In the genomic region with DNA sequence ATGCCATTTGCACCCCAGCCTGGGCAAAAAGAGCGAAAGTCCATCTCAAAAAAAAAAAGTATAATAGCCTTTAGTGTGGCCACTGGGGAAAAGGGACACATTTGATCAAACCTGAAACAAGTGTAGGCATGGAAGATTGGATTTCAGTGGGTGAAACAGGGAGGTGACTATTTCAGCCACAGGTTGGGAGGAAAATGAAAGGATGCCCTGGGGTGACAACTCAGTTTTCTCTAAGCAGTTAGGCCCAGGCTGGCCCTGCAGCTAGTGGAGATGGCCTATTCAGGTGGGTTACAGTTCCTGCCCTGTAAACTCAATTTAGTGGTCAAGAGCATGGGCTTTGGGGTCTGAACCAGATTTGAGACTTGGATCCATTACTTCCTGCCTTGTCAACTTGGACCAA, we compare ENCODE assay signal across 18 cellular contexts. TPM values are rescaled to one million over a fixed set of nuclear protein-coding genes. Genes with fewer than 3 reads are reported as not detected.
DNase-seq lines count a peak whose midpoint lies in the region; ATAC-seq and TF ChIP-seq lines count a peak whose summit lies in the region.
"Had no signal": no experiment of that assay in that cellular context is flagged by ENCODE, and none has a peak within 500 bp of the region (broad histone marks: within the 10 kb centered on the region; RNA-seq: fewer than 3 reads in every experiment).

No MANE protein-coding gene starts in this region.

- H3K27me3 Mint-ChIP-seq in activated T-cell treated with anti-CD3 and anti-CD28 coated beads, Interleukin-2, amount 50 U/mL, for 24 hours: no peaks in the 10 kb centered on the region
- no peaks in the 10 kb centered on the region for H3K27me3 Mint-ChIP-seq in T-helper 17 cell
- H3K27me3 Mint-ChIP-seq: CD4-positive, alpha-beta memory T cell had no signal

- no peaks in the 10 kb centered on the region for H3K9me3 Mint-ChIP-seq in activated T-cell treated with anti-CD3 and anti-CD28 coated beads, Interleukin-2, amount 50 U/mL, for 24 hours
- H3K9me3 Mint-ChIP-seq: CD14-positive monocyte; CD4-positive, alpha-beta memory T cell; GM23338 had no signal

- no peaks in the 10 kb centered on the region for H4K20me1 ChIP-seq in mammary epithelial cell (ENCODE audit: insufficient read depth, low read length)
- H4K20me1 ChIP-seq: BLaER1 had no signal

- no peaks in the 10 kb centered on the region for H3K4me1 Mint-ChIP-seq in activated T-cell treated with anti-CD3 and anti-CD28 coated beads, Interleukin-2, amount 50 U/mL, for 24 hours (ENCODE audit: low read depth)
- H3K4me1 Mint-ChIP-seq in T-helper 17 cell: peaks cover 7% of the 10 kb centered on the region
- H3K4me1 Mint-ChIP-seq: CD14-positive monocyte; CD4-positive, alpha-beta memory T cell; GM23338 had no signal

- H3K9me3 ChIP-seq in T-helper 17 cell (ENCODE audit: control insufficient read depth, low read length, poor library complexity, severe bottlenecking) (no peaks in the 10 kb centered on the region), mammary epithelial cell (replicated peaks; ENCODE audit: insufficient read depth, low read length) (no peaks in the 10 kb centered on the region)
- H3K9me3 ChIP-seq: BLaER1 had no signal

- no peaks in the 10 kb centered on the region for H3K36me3 ChIP-seq in mammary epithelial cell (ENCODE audit: insufficient read depth, low read length)

- intact Hi-C loops in mammary epithelial cell (cut with micrococcal nuclease): no loop called here

- no peak for DNase-seq in activated T-cell treated with anti-CD3 and anti-CD28 coated beads, Interleukin-2, amount 50 U/mL, for 24 hours
- DNase-seq in activated T-cell treated with anti-CD3 and anti-CD28 coated beads, Interleukin-2, amount 50 U/mL, for 1 hour: no peak
- no peak for DNase-seq in T-helper 17 cell
- peak; percentile 21 for DNase-seq in coronary artery (ENCODE audit: low spot score)
- DNase-seq in mucosa of gallbladder (ENCODE audit: low spot score): no peak
- no peak for DNase-seq in mammary epithelial cell
- DNase-seq: 8988T; Calu3; CD4-positive, alpha-beta memory T cell; DMS79 treated with DMSO at 0.1 percent for 48 hours; GF-D8; HCEC 1CT; IMR-90 had no signal

- no TSS peak for BruUV-seq in mammary epithelial cell (replicated peaks; lab: Mats Ljungman, UMichigan)

- H3K4me3 ChIP-seq in coronary artery: no peak overlapping the region
- no peak overlapping the region for H3K4me3 ChIP-seq in mammary epithelial cell (replicated peaks in 1 of 3; ENCODE audit: insufficient read depth in 1 of 3, low read depth in 2 of 3, low read length in 3 of 3)
- H3K4me3 ChIP-seq: BLaER1, GM23338 had no signal

- CTCF ChIA-PET in mammary epithelial cell (lab: Charles Lee; ENCODE audit: low non-redundant PET): no interaction called here

- H3K4me1 ChIP-seq in mammary epithelial cell (ENCODE audit: insufficient read depth, low read length): no peaks in the 10 kb centered on the region
- H3K4me1 ChIP-seq: BLaER1 had no signal

- peak overlapping the region; percentile 52 for H3K27ac Mint-ChIP-seq in activated T-cell treated with anti-CD3 and anti-CD28 coated beads, Interleukin-2, amount 50 U/mL, for 24 hours
- H3K27ac Mint-ChIP-seq in T-helper 17 cell: peak overlapping the region; percentile 51
- H3K27ac Mint-ChIP-seq: GM23338 had no signal

- no peak overlapping the region for H2AFZ ChIP-seq in mammary epithelial cell (ENCODE audit: low read depth, low read length)
- H2AFZ ChIP-seq: GM23338 had no signal

- TF ChIP-seq CTCF in coronary artery (IDR thresholded peaks at IDR 0.05): no peak
- TF ChIP-seq CTCF in mammary epithelial cell (conservative IDR thresholded peaks at IDR 0.05 in 1 of 2, IDR thresholded peaks at IDR 0.05 in 1 of 2; ENCODE audit: extremely low read depth in 1 of 2, insufficient read depth in 1 of 2, low read depth in 1 of 2, low read length in 2 of 2): no peak

- H3K27ac ChIP-seq in coronary artery (peak overlapping the region in 1 of 2 donors; percentile 53), mammary epithelial cell (ENCODE audit: insufficient read depth, low read depth, low read length) (no peak overlapping the region)
- H3K27ac ChIP-seq: BLaER1, HL-60 had no signal

- H3K79me2 ChIP-seq in mammary epithelial cell (ENCODE audit: insufficient read depth, low read length): no peaks in the 10 kb centered on the region

- H3K4me2 ChIP-seq in mammary epithelial cell (ENCODE audit: insufficient read depth, low read depth, low read length): no peak overlapping the region
- H3K4me2 ChIP-seq: BLaER1, GM23338 had no signal

- peaks cover 81% of the 10 kb centered on the region for H3K36me3 Mint-ChIP-seq in activated T-cell treated with anti-CD3 and anti-CD28 coated beads, Interleukin-2, amount 50 U/mL, for 24 hours (ENCODE audit: low read depth)
- peaks cover 9% of the 10 kb centered on the region for H3K36me3 Mint-ChIP-seq in T-helper 17 cell (ENCODE audit: low read depth)

- ATAC-seq in T-helper 17 cell (no peak), GM21447 (IDR thresholded peaks at IDR 0.05; ENCODE audit: unreplicated experiment) (no peak)
- ATAC-seq: GM23338 had no signal

- H3K27me3 ChIP-seq in mammary epithelial cell (ENCODE audit: insufficient read depth, low read length): no peaks in the 10 kb centered on the region
- H3K27me3 ChIP-seq: BLaER1 had no signal

- in situ Hi-C loops in mammary epithelial cell (cut with MboI; ENCODE audit: low sequenced_read_pairs in 2 of 2): no loop called here

- no peak overlapping the region for H3K4me3 Mint-ChIP-seq in activated T-cell treated with anti-CD3 and anti-CD28 coated beads, Interleukin-2, amount 50 U/mL, for 24 hours
- no peak overlapping the region for H3K4me3 Mint-ChIP-seq in T-helper 17 cell
- H3K4me3 Mint-ChIP-seq: CD14-positive monocyte; CD4-positive, alpha-beta memory T cell; GM23338 had no signal

- 100% methylated on average over 1 of the region's 1 CpG for WGBS in mammary epithelial cell (ENCODE audit: low coverage, missing lambda C conversion rate)

- H3K9ac ChIP-seq in mammary epithelial cell (ENCODE audit: insufficient read depth, low read length): no peak overlapping the region
- H3K9ac ChIP-seq: BLaER1 had no signal

- dilution Hi-C loops in mammary epithelial cell (cut with HindIII; ENCODE audit: low sequenced_read_pairs): no loop called here

RNA-seq across cellular contexts. Expression of a gene that starts 36.4 kb away (rescaled TPM):
- 10 to 100 TPM; 23.5 to 24.9 TPM for total RNA-seq in T-helper 17 cell
- 13.4 TPM for total RNA-seq in mucosa of gallbladder
- 1 to 10 TPM; 4.2 to 6.9 TPM for total RNA-seq in mammary epithelial cell
- 5.6 TPM for polyA plus RNA-seq in mammary epithelial cell
- 6.2 TPM for polyA minus RNA-seq in mammary epithelial cell

RNA-seq across cellular contexts. Expression of a gene that starts 57.2 kb away (rescaled TPM):
- total RNA-seq in T-helper 17 cell (100 to 1,000 TPM; 104 to 111 TPM), mucosa of gallbladder (78.8 TPM), mammary epithelial cell (100 to 1,000 TPM in 1 of 2 donors, 10 to 100 TPM in 1; 57.3 to 136 TPM)
- polyA plus RNA-seq in mammary epithelial cell: 75.0 TPM
- polyA minus RNA-seq in mammary epithelial cell: 115 TPM
